ENCODE assay signal across 22 cellular contexts in the genomic region with DNA sequence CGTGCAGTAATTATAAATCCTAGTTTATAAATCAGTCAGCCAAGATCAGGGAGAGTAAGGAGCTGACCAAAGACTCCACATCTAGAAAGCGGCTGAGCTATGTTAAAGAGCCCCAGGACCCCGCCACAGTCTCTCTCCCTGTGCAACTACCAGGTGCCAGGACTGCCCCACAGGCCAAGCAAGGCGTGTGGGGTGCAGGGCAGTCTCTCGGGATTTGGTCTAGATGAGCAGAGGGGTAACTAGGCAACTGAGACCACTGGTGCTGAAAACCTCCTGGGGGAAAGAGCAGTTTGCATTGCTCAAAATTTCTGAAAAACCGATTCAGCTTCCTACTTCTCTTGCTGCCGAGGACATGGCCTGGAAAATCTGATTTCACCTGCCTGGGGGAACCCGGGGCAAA. TPM values are rescaled to one million over a fixed set of nuclear protein-coding genes. Genes with fewer than 3 reads are reported as not detected.
A peak's percentile ranks its signal among the peaks of the same experiment; 100 is the strongest.
DNase-seq lines count a peak whose midpoint lies in the region; ATAC-seq and TF ChIP-seq lines count a peak whose summit lies in the region.
"Had no signal": no experiment of that assay in that cellular context is flagged by ENCODE, and none has a peak within 500 bp of the region (broad histone marks: within the 10 kb centered on the region; RNA-seq: fewer than 3 reads in every experiment).

No MANE protein-coding gene starts in this region.

- POLR2A ChIA-PET in Panc1 (lab: Charles Lee), result no interaction called here
- POLR2A ChIA-PET in activated CD4-positive, alpha-beta T cell treated with anti-CD3 and anti-CD28 coated beads, Interleukin-2, amount 10 ng/mL, durations not matched to agents 7 days and 5 days (lab: Charles Lee), result no interaction called here

- no peak for DNase-seq in activated naive CD8-positive, alpha-beta T cell treated with anti-CD3 and anti-CD28 coated beads, Interleukin-2, amount 50 U/mL, for 24 hours
- DNase-seq in Panc1 (ENCODE audit: low read depth, low spot score), result no peak
- peak; percentile 80 for DNase-seq in germinal center (ENCODE audit: low spot score)
- DNase-seq in thoracic aorta (ENCODE audit: low spot score), result no peak
- DNase-seq in GDM1 (lab: John Stamatoyannopoulos, UW), result no peak
- DNase-seq in activated CD4-positive, alpha-beta T cell treated with anti-CD3 and anti-CD28 coated beads, Interleukin-2, amount 10 ng/mL, durations not matched to agents 7 days and 5 days, result no peak
- DNase-seq: adrenal gland; CD8-positive, alpha-beta T cell; DMS79 treated with DMSO at 0.1 percent for 48 hours; KG1; left colon; NCI-H1048; NCI-H2081; NCI-H510A; T-helper 2 cell had no signal

- H3K9me3 ChIP-seq in Panc1 (ENCODE audit: control insufficient read depth, insufficient read depth, low read depth, low read length) (no peaks in the 10 kb centered on the region), thoracic aorta (no peaks in the 10 kb centered on the region)
- H3K9me3 ChIP-seq: adrenal gland had no signal

- intact Hi-C loops in Panc1 (cut with micrococcal nuclease; ENCODE audit: unreplicated experiment), result no loop called here

- no peaks in the 10 kb centered on the region for H3K36me3 ChIP-seq in Panc1 (ENCODE audit: control insufficient read depth, insufficient read depth, low read length)
- H3K36me3 ChIP-seq in thoracic aorta, result no peaks in the 10 kb centered on the region
- H3K36me3 ChIP-seq: adrenal gland, cardiac muscle cell had no signal

- no peak for TF ChIP-seq CTCF in Panc1 (IDR thresholded peaks at IDR 0.05)
- TF ChIP-seq CTCF in thoracic aorta (IDR thresholded peaks at IDR 0.05), result no peak

- H3K27me3 ChIP-seq in Panc1 (ENCODE audit: control insufficient read depth, insufficient read depth, low read length), result no peaks in the 10 kb centered on the region
- H3K27me3 ChIP-seq in thoracic aorta (replicated peaks; ENCODE audit: insufficient read depth), result no peaks in the 10 kb centered on the region
- H3K27me3 ChIP-seq: adrenal gland had no signal

- no TSS peak for BruUV-seq in Panc1 (replicated peaks; lab: Mats Ljungman, UMichigan)

- peak overlapping the region; percentile 92 for H3K27ac Mint-ChIP-seq in activated naive CD8-positive, alpha-beta T cell
- no peak overlapping the region for H3K27ac Mint-ChIP-seq in activated naive CD8-positive, alpha-beta T cell treated with anti-CD3 and anti-CD28 coated beads, Interleukin-2, amount 50 U/mL, for 24 hours
- no peak overlapping the region for H3K27ac Mint-ChIP-seq in activated CD4-positive, alpha-beta T cell treated with anti-CD3 and anti-CD28 coated beads, Interleukin-2, amount 10 ng/mL, durations not matched to agents 7 days and 5 days
- H3K27ac Mint-ChIP-seq: activated T-helper 1 cell treated with anti-CD3 and anti-CD28 coated beads, Interleukin-12 subunit alpha, Interleukin-12 subunit beta, Interleukin-2, Interleukin-4 antibody, amounts not matched to agents 30 ng/mL and 10 ng/mL and 1 ng/mL, durations not matched to agents 14 hours and 24 hours and 36 hours; CD8-positive, alpha-beta T cell had no signal

- H3K4me3 ChIP-seq in Panc1 (ENCODE audit: low read depth in 2 of 2, low read length in 2 of 2), result peak overlapping the region; percentile 27 to 55; a peak in 3 of 4 replicates
- H3K4me3 ChIP-seq in thoracic aorta, result no peak overlapping the region
- H3K4me3 ChIP-seq: adrenal gland, cardiac muscle cell had no signal

- H3K4me1 ChIP-seq in Panc1 (ENCODE audit: control insufficient read depth, insufficient read depth, low read length), result peaks cover 92% of the 10 kb centered on the region
- peaks cover 25 to 92% of the 10 kb centered on the region in 2 donors for H3K4me1 ChIP-seq in thoracic aorta (ENCODE audit: control insufficient read depth in 1 of 2, low read depth in 2 of 2)

- ATAC-seq in activated naive CD8-positive, alpha-beta T cell treated with anti-CD3 and anti-CD28 coated beads, Interleukin-2, amount 50 U/mL, for 24 hours, result no peak
- ATAC-seq in Panc1, result no peak
- ATAC-seq in thoracic aorta (ENCODE audit: insufficient number of reproducible peaks, low FRiP score, low read depth), result no peak
- ATAC-seq in HG03108 (IDR thresholded peaks at IDR 0.05; ENCODE audit: unreplicated experiment), result no peak
- ATAC-seq: CD8-positive, alpha-beta T cell; esophagus mucosa; left colon; WTC11 had no signal

- CTCF ChIA-PET in Panc1 (lab: Charles Lee), result interaction anchor here (1.7 kb wide), 1 partner anchor 11 kb away, joined by 7 read pairs; no protein-coding TSS in a partner anchor
- CTCF ChIA-PET in activated CD4-positive, alpha-beta T cell treated with anti-CD3 and anti-CD28 coated beads, Interleukin-2, amount 10 ng/mL, durations not matched to agents 7 days and 5 days (lab: Charles Lee), result interaction anchor here (1.2 kb wide), 1 partner anchor 9 kb away, joined by 3 read pairs; no protein-coding TSS in a partner anchor

- H3K4me1 Mint-ChIP-seq in activated naive CD8-positive, alpha-beta T cell (ENCODE audit: low read depth), result peaks cover 38% of the 10 kb centered on the region
- H3K4me1 Mint-ChIP-seq in activated naive CD8-positive, alpha-beta T cell treated with anti-CD3 and anti-CD28 coated beads, Interleukin-2, amount 50 U/mL, for 24 hours, result peaks cover 61% of the 10 kb centered on the region
- H3K4me1 Mint-ChIP-seq in activated CD4-positive, alpha-beta T cell treated with anti-CD3 and anti-CD28 coated beads, Interleukin-2, amount 10 ng/mL, durations not matched to agents 7 days and 5 days, result peaks cover 13% of the 10 kb centered on the region

- H3K27ac ChIP-seq in Panc1 (ENCODE audit: low read length) (peak overlapping the region; percentile 96), thoracic aorta (peak overlapping the region; percentile 55 to 57)
- H3K27ac ChIP-seq: cardiac muscle cell had no signal

- H3K36me3 Mint-ChIP-seq in activated naive CD8-positive, alpha-beta T cell, result peaks cover 2% of the 10 kb centered on the region
- H3K36me3 Mint-ChIP-seq in activated naive CD8-positive, alpha-beta T cell treated with anti-CD3 and anti-CD28 coated beads, Interleukin-2, amount 50 U/mL, for 24 hours (ENCODE audit: low read depth), result no peaks in the 10 kb centered on the region
- H3K36me3 Mint-ChIP-seq in activated CD4-positive, alpha-beta T cell treated with anti-CD3 and anti-CD28 coated beads, Interleukin-2, amount 10 ng/mL, durations not matched to agents 7 days and 5 days (ENCODE audit: low read depth), result no peaks in the 10 kb centered on the region
- H3K36me3 Mint-ChIP-seq: CD8-positive, alpha-beta T cell; WTC11 had no signal

- no peak overlapping the region for H3K4me3 Mint-ChIP-seq in activated naive CD8-positive, alpha-beta T cell
- no peak overlapping the region for H3K4me3 Mint-ChIP-seq in activated naive CD8-positive, alpha-beta T cell treated with anti-CD3 and anti-CD28 coated beads, Interleukin-2, amount 50 U/mL, for 24 hours
- no peak overlapping the region for H3K4me3 Mint-ChIP-seq in activated CD4-positive, alpha-beta T cell treated with anti-CD3 and anti-CD28 coated beads, Interleukin-2, amount 10 ng/mL, durations not matched to agents 7 days and 5 days
- H3K4me3 Mint-ChIP-seq: activated T-helper 1 cell treated with anti-CD3 and anti-CD28 coated beads, Interleukin-12 subunit alpha, Interleukin-12 subunit beta, Interleukin-2, Interleukin-4 antibody, amounts not matched to agents 30 ng/mL and 10 ng/mL and 1 ng/mL, durations not matched to agents 14 hours and 24 hours and 36 hours; CD8-positive, alpha-beta T cell; neural crest cell; WTC11 had no signal

- no peaks in the 10 kb centered on the region for H3K9me3 Mint-ChIP-seq in activated naive CD8-positive, alpha-beta T cell (ENCODE audit: low read depth)
- H3K9me3 Mint-ChIP-seq in activated naive CD8-positive, alpha-beta T cell treated with anti-CD3 and anti-CD28 coated beads, Interleukin-2, amount 50 U/mL, for 24 hours, result no peaks in the 10 kb centered on the region
- H3K9me3 Mint-ChIP-seq in activated CD4-positive, alpha-beta T cell treated with anti-CD3 and anti-CD28 coated beads, Interleukin-2, amount 10 ng/mL, durations not matched to agents 7 days and 5 days, result no peaks in the 10 kb centered on the region
- H3K9me3 Mint-ChIP-seq: activated T-helper 1 cell treated with anti-CD3 and anti-CD28 coated beads, Interleukin-12 subunit alpha, Interleukin-12 subunit beta, Interleukin-2, Interleukin-4 antibody, amounts not matched to agents 30 ng/mL and 10 ng/mL and 1 ng/mL, durations not matched to agents 14 hours and 24 hours and 36 hours; CD8-positive, alpha-beta T cell; neural crest cell; WTC11 had no signal

- in situ Hi-C loops in Panc1 (cut with HindIII; ENCODE audit: low pct_unique_long_range_greater_than_20kb, low sequenced_read_pairs), result no loop called here

- H3K27me3 Mint-ChIP-seq in activated naive CD8-positive, alpha-beta T cell, result no peaks in the 10 kb centered on the region
- H3K27me3 Mint-ChIP-seq in activated naive CD8-positive, alpha-beta T cell treated with anti-CD3 and anti-CD28 coated beads, Interleukin-2, amount 50 U/mL, for 24 hours, result no peaks in the 10 kb centered on the region
- peaks cover 2% of the 10 kb centered on the region for H3K27me3 Mint-ChIP-seq in activated CD4-positive, alpha-beta T cell treated with anti-CD3 and anti-CD28 coated beads, Interleukin-2, amount 10 ng/mL, durations not matched to agents 7 days and 5 days

RNA-seq across cellular contexts. Expression of a gene that starts 10.4 kb away (rescaled TPM):
- 89.8 TPM for total RNA-seq in Panc1 (2021; ENCODE audit: unreplicated experiment)
- polyA plus RNA-seq in Panc1 (2012; ENCODE audit: insufficient read length), result 103 TPM
- 100 to 1,000 TPM in 1 of 2 donors, 10 to 100 TPM in 1; 68.4 to 104 TPM for total RNA-seq in thoracic aorta
- total RNA-seq in activated CD4-positive, alpha-beta T cell treated with anti-CD3 and anti-CD28 coated beads, Interleukin-2, amount 10 ng/mL, durations not matched to agents 7 days and 5 days, result 1 to 10 TPM in 1 of 2 experiments, under 1 TPM in 1; 0.72 to 1.1 TPM

Comparison
In these comparisons a context has a peak if more than half of its experiments do, and no peak if none do; other contexts are left out.
1. RNA of a gene that starts 10.4 kb away (total RNA-seq): 68.4 to 104 TPM in thoracic aorta and 89.8 TPM in Panc1 (single experiment); 0.72 to 1.1 TPM in activated CD4-positive, alpha-beta T cell treated with anti-CD3 and anti-CD28 coated beads, Interleukin-2, amount 10 ng/mL, durations not matched to agents 7 days and 5 days; every median in the first group is over 10 times any median in the second.